In genomic region chr4:11261066-11261850, GRCh38 we compare ENCODE assay signal across 30 cellular contexts.
"Had no signal": no experiment of that assay in that cellular context is flagged by ENCODE, and none has a peak within 500 bp of the region (broad histone marks: within the 10 kb centered on the region; RNA-seq: fewer than 3 reads in every experiment).

No MANE protein-coding gene starts in this region.

- DNase-seq: activated B cell treated with CpG ODN at 0.5 μM for 24 hours; activated CD4-positive, alpha-beta memory T cell treated with anti-CD3 and anti-CD28 coated beads for 36 hours; activated CD4-positive, alpha-beta T cell treated with anti-CD3 and anti-CD28 coated beads, Interleukin-2, amount 10 ng/mL, durations not matched to agents 24 days and 14 days; activated CD8-positive, alpha-beta memory T cell treated with anti-CD3 and anti-CD28 coated beads, Interleukin-2, amount 10 ng/mL, durations not matched to agents 7 days and 5 days; activated CD8-positive, alpha-beta memory T cell treated with anti-CD3 and anti-CD28 coated beads, Interleukin-2, amount 50 U/mL, for 4 hours; activated CD8-positive, alpha-beta T cell treated with anti-CD3 and anti-CD28 coated beads, Interleukin-2, amount 10 ng/mL, durations not matched to agents 7 days and 5 days; activated effector memory CD4-positive, alpha-beta T cell treated with anti-CD3 and anti-CD28 coated beads, Interleukin-2, amount 50 U/mL, for 16 hours; activated naive CD4-positive, alpha-beta T cell treated with anti-CD3 and anti-CD28 coated beads for 36 hours; activated naive CD8-positive, alpha-beta T cell treated with anti-CD3 and anti-CD28 coated beads for 36 hours; activated naive CD8-positive, alpha-beta T cell treated with anti-CD3 and anti-CD28 coated beads, Interleukin-2, amount 50 U/mL, for 24 hours; activated T-cell treated with anti-CD3 and anti-CD28 coated beads, Interleukin-2, amount 50 U/mL, for 1 hour; activated T-cell treated with anti-CD3 and anti-CD28 coated beads, Interleukin-2, amount 50 U/mL, for 48 hours; adrenal gland; amygdala; aorta; effector memory CD4-positive, alpha-beta T cell; erythroblast; foreskin keratinocyte; gastrocnemius medialis; head of caudate nucleus; hippocampal formation; T-helper 1 cell; T-helper 17 cell; T1000; WERI-Rb-1 had no signal

- H3K36me3 ChIP-seq: adrenal gland, breast epithelium, cardiac muscle cell, esophagus muscularis mucosa, gastrocnemius medialis, WERI-Rb-1 had no signal

- H3K27ac ChIP-seq: adrenal gland, breast epithelium, cardiac muscle cell, coronary artery, esophagus muscularis mucosa, foreskin keratinocyte, gastrocnemius medialis, WERI-Rb-1 had no signal

- H3K4me3 ChIP-seq: adrenal gland, breast epithelium, cardiac muscle cell, coronary artery, dorsolateral prefrontal cortex, esophagus muscularis mucosa, gastrocnemius medialis had no signal

- H3K4me1 ChIP-seq: adrenal gland, breast epithelium, esophagus muscularis mucosa, foreskin keratinocyte, gastrocnemius medialis had no signal

- H3K27me3 ChIP-seq: adrenal gland, breast epithelium, cardiac muscle cell, dorsolateral prefrontal cortex, esophagus muscularis mucosa, foreskin keratinocyte, gastrocnemius medialis had no signal
